In the genomic region with DNA sequence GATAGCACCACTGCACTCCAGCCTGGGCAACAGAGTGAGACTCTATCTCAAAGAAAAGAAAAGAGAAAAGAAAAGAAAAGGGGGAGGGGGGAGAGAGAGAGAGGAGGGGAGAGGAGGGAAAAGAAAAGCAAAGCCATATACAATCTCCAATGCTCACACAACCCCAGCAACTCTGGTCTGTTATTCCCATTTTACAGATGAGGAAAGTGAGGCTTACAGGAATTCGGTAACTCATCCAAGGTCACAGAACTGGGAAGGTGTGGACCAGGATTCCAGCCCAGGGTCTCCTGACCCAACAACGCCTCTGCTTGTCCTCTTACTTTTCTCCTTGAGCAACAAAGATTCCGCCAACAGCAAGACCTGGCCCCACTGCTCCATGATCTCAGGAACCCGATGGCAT, we compare ENCODE assay signal across 39 cellular contexts. TPM values are rescaled to one million over a fixed set of nuclear protein-coding genes. Genes with fewer than 3 reads are reported as not detected.
"Had no signal": no experiment of that assay in that cellular context is flagged by ENCODE, and none has a peak within 500 bp of the region (broad histone marks: within the 10 kb centered on the region; RNA-seq: fewer than 3 reads in every experiment).

No MANE protein-coding gene starts in this region.

- ATAC-seq: activated naive CD4-positive, alpha-beta T cell treated with anti-CD3 and anti-CD28 coated beads, Interleukin-2, amount 50 U/mL, for 72 hours; activated naive CD8-positive, alpha-beta T cell treated with anti-CD3 and anti-CD28 coated beads, Interleukin-2, amount 50 U/mL, for 24 hours; activated T-cell treated with anti-CD3 and anti-CD28 coated beads, Interleukin-2, amount 50 U/mL, for 4 hours; activated T-cell treated with anti-CD3 and anti-CD28 coated beads, Interleukin-2, amount 50 U/mL, for 72 hours; activated T-helper 17 cell treated with anti-CD3 and anti-CD28 coated beads, Interleukin-2, amount 50 U/mL, for 72 hours; body of pancreas had no signal

- H3K9me3 ChIP-seq: adrenal gland, ascending aorta, body of pancreas, breast epithelium had no signal

- H3K4me1 ChIP-seq: adrenal gland, ascending aorta, body of pancreas, breast epithelium had no signal

- H3K27ac ChIP-seq: adrenal gland, ascending aorta, body of pancreas, brain microvascular endothelial cell, breast epithelium, cardiac muscle cell had no signal

- H3K36me3 ChIP-seq: adrenal gland, ascending aorta, brain microvascular endothelial cell, breast epithelium, cardiac muscle cell had no signal

- H3K4me3 ChIP-seq: adrenal gland, ascending aorta, body of pancreas, breast epithelium, cardiac muscle cell had no signal

- H3K27me3 ChIP-seq: adrenal gland, ascending aorta, body of pancreas, brain microvascular endothelial cell, breast epithelium, cardiac muscle cell had no signal

- DNase-seq: activated effector memory CD4-positive, alpha-beta T cell treated with anti-CD3 and anti-CD28 coated beads, Interleukin-2, amount 50 U/mL, for 16 hours; activated effector memory CD4-positive, alpha-beta T cell treated with Interleukin-2 at 50 U/mL for 16 hours; activated gamma-delta T cell; activated gamma-delta T cell treated with Interleukin-2 at 50 U/mL for 16 hours; activated naive CD4-positive, alpha-beta T cell; activated naive CD4-positive, alpha-beta T cell treated with anti-CD3 and anti-CD28 coated beads for 36 hours; activated naive CD4-positive, alpha-beta T cell treated with anti-CD3 and anti-CD28 coated beads, Interleukin-2, amount 10 ng/mL, durations not matched to agents 7 days and 5 days; activated naive CD4-positive, alpha-beta T cell treated with anti-CD3 and anti-CD28 coated beads, Interleukin-2, amount 50 U/mL, for 16 hours; activated naive CD4-positive, alpha-beta T cell treated with Interleukin-2 at 50 U/mL for 16 hours; activated naive CD8-positive, alpha-beta T cell treated with anti-CD3 and anti-CD28 coated beads for 36 hours; activated naive CD8-positive, alpha-beta T cell treated with anti-CD3 and anti-CD28 coated beads, Interleukin-2, amount 10 ng/mL, durations not matched to agents 7 days and 5 days; activated naive CD8-positive, alpha-beta T cell treated with anti-CD3 and anti-CD28 coated beads, Interleukin-2, amount 50 U/mL, for 24 hours; activated T-cell treated with anti-CD3 and anti-CD28 coated beads, Interleukin-2, amount 50 U/mL, for 1 hour; activated T-cell treated with anti-CD3 and anti-CD28 coated beads, Interleukin-2, amount 50 U/mL, for 24 hours; activated T-cell treated with anti-CD3 and anti-CD28 coated beads, Interleukin-2, amount 50 U/mL, for 4 hours; activated T-cell treated with anti-CD3 and anti-CD28 coated beads, Interleukin-2, amount 50 U/mL, for 48 hours; activated T-cell treated with anti-CD3 and anti-CD28 coated beads, Interleukin-2, amount 50 U/mL, for 72 hours; adrenal gland; amniotic stem cell; amygdala; anterior cingulate cortex; aorta; body of pancreas; brain microvascular endothelial cell; caudate nucleus; central memory CD4-positive, alpha-beta T cell; cerebellar nuclear complex had no signal

- FAIRE-seq: astrocyte, bronchial epithelial cell had no signal

RNA-seq across cellular contexts. Expression of a gene that starts 13.0 kb away (rescaled TPM):
- total RNA-seq: activated naive CD4-positive, alpha-beta T cell treated with anti-CD3 and anti-CD28 coated beads for 36 hours; activated naive CD4-positive, alpha-beta T cell treated with anti-CD3 and anti-CD28 coated beads, Interleukin-2, amount 50 U/mL, for 72 hours; activated naive CD8-positive, alpha-beta T cell treated with anti-CD3 and anti-CD28 coated beads for 36 hours; activated naive CD8-positive, alpha-beta T cell treated with anti-CD3 and anti-CD28 coated beads, Interleukin-2, amount 10 ng/mL, durations not matched to agents 7 days and 5 days; activated T-cell treated with anti-CD3 and anti-CD28 coated beads, Interleukin-2, amount 50 U/mL, for 4 hours; activated T-cell treated with anti-CD3 and anti-CD28 coated beads, Interleukin-2, amount 50 U/mL, for 72 hours; activated T-helper 1 cell treated with anti-CD3 and anti-CD28 coated beads, Interleukin-12 subunit alpha, Interleukin-12 subunit beta, Interleukin-2, Interleukin-4 antibody, amounts not matched to agents 30 ng/mL and 10 ng/mL and 1 ng/mL, durations not matched to agents 14 hours and 24 hours and 36 hours; activated T-helper 17 cell treated with anti-CD3 and anti-CD28 coated beads, Interleukin-2, amount 50 U/mL, for 72 hours; activated T-helper 2 cell treated with anti-CD3 and anti-CD28 coated beads, Interferon-gamma antibody, Interleukin-2, Interleukin-4, amounts not matched to agents 10 μg/mL and 5 μg/mL and 100 μg/mL, durations not matched to agents 14 hours and 24 hours and 36 hours; adrenal gland; aorta; ascending aorta; astrocyte; breast epithelium; bronchial epithelial cell; cardiac muscle cell; cardiac septum; cerebellum; chondrocyte had no signal
- polyA plus RNA-seq: adrenal gland, aorta had no signal

RNA-seq across cellular contexts. Expression of a gene that starts 22.1 kb away (rescaled TPM):
- total RNA-seq: ascending aorta, body of pancreas, chondrocyte had no signal
- polyA plus RNA-seq: cardiac muscle cell had no signal
